22 cellular contexts compared by ENCODE assay signal in genomic region chr14:105120056-105120455, GRCh38. TPM values are rescaled to one million over a fixed set of nuclear protein-coding genes. Genes with fewer than 3 reads are reported as not detected.
"Had no signal": no experiment of that assay in that cellular context is flagged by ENCODE, and none has a peak within 500 bp of the region (broad histone marks: within the 10 kb centered on the region; RNA-seq: fewer than 3 reads in every experiment).

No MANE protein-coding gene starts in this region.

- H3K36me3 Mint-ChIP-seq: activated naive CD4-positive, alpha-beta T cell treated with anti-CD3 and anti-CD28 coated beads, Interleukin-2, amount 10 ng/mL, durations not matched to agents 7 days and 5 days had no signal

- H3K4me1 Mint-ChIP-seq: activated B cell treated with CpG ODN at 0.5 μM for 24 hours; activated CD4-positive, alpha-beta memory T cell treated with anti-CD3 and anti-CD28 coated beads, Interleukin-2, amount 10 ng/mL, durations not matched to agents 7 days and 5 days had no signal

- DNase-seq: activated B cell treated with CpG ODN at 0.5 μM for 24 hours; activated CD4-positive, alpha-beta memory T cell treated with anti-CD3 and anti-CD28 coated beads, Interleukin-2, amount 10 ng/mL, durations not matched to agents 7 days and 5 days; activated CD4-positive, alpha-beta T cell treated with anti-CD3 and anti-CD28 coated beads for 4 hours; activated effector memory CD4-positive, alpha-beta T cell treated with Interleukin-2 at 50 U/mL for 16 hours; activated naive CD4-positive, alpha-beta T cell treated with anti-CD3 and anti-CD28 coated beads, Interleukin-2, amount 10 ng/mL, durations not matched to agents 7 days and 5 days; activated naive CD8-positive, alpha-beta T cell treated with anti-CD3 and anti-CD28 coated beads, Interleukin-2, amount 50 U/mL, for 24 hours; activated T-cell treated with anti-CD3 and anti-CD28 coated beads, Interleukin-2, amount 50 U/mL, for 48 hours; brain microvascular endothelial cell; cerebellar nuclear complex; effector CD8-positive, alpha-beta T cell; foreskin fibroblast; hypothalamus; nephron progenitor cell; nucleus accumbens; stimulated activated naive CD8-positive, alpha-beta T cell treated with anti-CD3 and anti-CD28 coated beads, Interleukin-15, Interleukin-2, amounts not matched to agents 100 U/mL and 50 U/mL, for 24 hours; substantia nigra; T-cell; uterus had no signal

- H3K4me3 ChIP-seq: lung, right atrium auricular region, tibial artery, uterus had no signal

- ATAC-seq: activated naive CD8-positive, alpha-beta T cell treated with anti-CD3 and anti-CD28 coated beads, Interleukin-2, amount 50 U/mL, for 24 hours; stimulated activated naive CD8-positive, alpha-beta T cell treated with anti-CD3 and anti-CD28 coated beads, Interleukin-15, Interleukin-2, amounts not matched to agents 100 U/mL and 50 U/mL, for 24 hours; T-cell had no signal

- H3K4me3 Mint-ChIP-seq: activated B cell treated with CpG ODN at 0.5 μM for 24 hours; activated CD4-positive, alpha-beta memory T cell treated with anti-CD3 and anti-CD28 coated beads, Interleukin-2, amount 10 ng/mL, durations not matched to agents 7 days and 5 days; activated naive CD4-positive, alpha-beta T cell treated with anti-CD3 and anti-CD28 coated beads, Interleukin-2, amount 10 ng/mL, durations not matched to agents 7 days and 5 days; activated naive CD8-positive, alpha-beta T cell treated with anti-CD3 and anti-CD28 coated beads, Interleukin-2, amount 50 U/mL, for 24 hours; nephron progenitor cell; T-cell had no signal

- H3K27ac ChIP-seq: brain microvascular endothelial cell, right atrium auricular region, tibial artery, uterus had no signal

- H3K27ac Mint-ChIP-seq: activated B cell treated with CpG ODN at 0.5 μM for 24 hours; activated CD4-positive, alpha-beta memory T cell treated with anti-CD3 and anti-CD28 coated beads, Interleukin-2, amount 10 ng/mL, durations not matched to agents 7 days and 5 days; activated naive CD4-positive, alpha-beta T cell treated with anti-CD3 and anti-CD28 coated beads, Interleukin-2, amount 10 ng/mL, durations not matched to agents 7 days and 5 days; activated naive CD8-positive, alpha-beta T cell treated with anti-CD3 and anti-CD28 coated beads, Interleukin-2, amount 50 U/mL, for 24 hours; nephron progenitor cell; T-cell had no signal

RNA-seq across cellular contexts. Expression of gene GPR132, which starts 54.8 kb away (rescaled TPM):
- total RNA-seq: myocyte had no signal
